Comparison of ENCODE assay signal across 1 cellular context in the genomic region with DNA sequence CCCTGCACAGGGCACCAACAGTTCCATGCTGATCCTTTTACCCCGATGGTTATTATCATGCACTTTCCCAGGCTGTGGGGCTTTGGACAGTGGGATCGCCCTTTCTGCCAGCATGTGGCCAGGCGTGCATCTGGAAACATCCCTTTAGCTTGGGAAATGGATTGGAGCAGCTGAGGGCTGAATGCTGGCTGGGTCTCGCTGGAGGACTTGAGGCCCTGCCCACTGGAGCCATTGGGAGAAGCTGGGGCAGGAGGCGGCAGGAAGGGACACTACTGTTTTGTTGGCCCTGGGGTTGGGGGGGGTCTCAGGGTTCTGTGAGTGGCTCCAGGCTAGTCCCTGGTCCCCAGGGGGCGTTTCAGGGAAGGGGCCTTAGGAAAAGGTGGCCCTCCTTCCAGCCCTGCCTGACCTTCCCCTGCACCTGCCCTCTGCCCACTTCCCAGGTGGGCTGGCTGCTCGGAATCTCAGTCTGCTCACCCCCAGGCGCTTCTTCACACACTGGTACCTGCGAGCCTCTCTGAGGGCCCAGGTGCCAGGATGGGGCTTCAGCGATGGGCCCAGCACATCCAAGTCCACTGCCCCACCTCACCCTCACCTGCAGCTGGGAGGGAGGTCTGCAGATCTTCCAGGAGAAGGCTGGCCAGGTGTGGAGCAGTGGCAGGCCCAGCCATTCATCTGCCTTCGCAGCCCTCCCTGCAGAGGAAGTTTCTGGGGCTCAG.
TF ChIP-seq lines count a peak whose summit lies in the region.

No MANE protein-coding gene starts in this region.

TF ChIP-seq in A549, 52 proteins besides CTCF, POLR2A, EP300 and RAD21:
- TF ChIP-seq, protein P1, sequence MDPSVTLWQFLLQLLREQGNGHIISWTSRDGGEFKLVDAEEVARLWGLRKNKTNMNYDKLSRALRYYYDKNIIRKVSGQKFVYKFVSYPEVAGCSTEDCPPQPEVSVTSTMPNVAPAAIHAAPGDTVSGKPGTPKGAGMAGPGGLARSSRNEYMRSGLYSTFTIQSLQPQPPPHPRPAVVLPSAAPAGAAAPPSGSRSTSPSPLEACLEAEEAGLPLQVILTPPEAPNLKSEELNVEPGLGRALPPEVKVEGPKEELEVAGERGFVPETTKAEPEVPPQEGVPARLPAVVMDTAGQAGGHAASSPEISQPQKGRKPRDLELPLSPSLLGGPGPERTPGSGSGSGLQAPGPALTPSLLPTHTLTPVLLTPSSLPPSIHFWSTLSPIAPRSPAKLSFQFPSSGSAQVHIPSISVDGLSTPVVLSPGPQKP (IDR thresholded peaks at IDR 0.05; ENCODE audit: low read depth, low read length) = no peak
- no peak for TF ChIP-seq HOXB5 (CRISPR knock-in tag; IDR thresholded peaks at IDR 0.05)
- TF ChIP-seq TP53 (CRISPR knock-in tag; IDR thresholded peaks at IDR 0.05) = no peak
- TF ChIP-seq RCOR1 (IDR thresholded peaks at IDR 0.05; ENCODE audit: low read depth, low read length) = no peak
- TF ChIP-seq, protein P2, sequence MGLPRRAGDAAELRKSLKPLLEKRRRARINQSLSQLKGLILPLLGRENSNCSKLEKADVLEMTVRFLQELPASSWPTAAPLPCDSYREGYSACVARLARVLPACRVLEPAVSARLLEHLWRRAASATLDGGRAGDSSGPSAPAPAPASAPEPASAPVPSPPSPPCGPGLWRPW (IDR thresholded peaks at IDR 0.05) = no peak
- TF ChIP-seq, protein P3, sequence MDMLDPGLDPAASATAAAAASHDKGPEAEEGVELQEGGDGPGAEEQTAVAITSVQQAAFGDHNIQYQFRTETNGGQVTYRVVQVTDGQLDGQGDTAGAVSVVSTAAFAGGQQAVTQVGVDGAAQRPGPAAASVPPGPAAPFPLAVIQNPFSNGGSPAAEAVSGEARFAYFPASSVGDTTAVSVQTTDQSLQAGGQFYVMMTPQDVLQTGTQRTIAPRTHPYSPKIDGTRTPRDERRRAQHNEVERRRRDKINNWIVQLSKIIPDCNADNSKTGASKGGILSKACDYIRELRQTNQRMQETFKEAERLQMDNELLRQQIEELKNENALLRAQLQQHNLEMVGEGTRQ (IDR thresholded peaks at IDR 0.05) = no peak
- TF ChIP-seq ESRRA (IDR thresholded peaks at IDR 0.05; ENCODE audit: borderline replicate concordance, low read length) = no peak
- TF ChIP-seq NFE2L2 (conservative IDR thresholded peaks at IDR 0.05; ENCODE audit: low read length) = no peak
- TF ChIP-seq FOSL2 (IDR thresholded peaks at IDR 0.05) = no peak
- TF ChIP-seq FOSL2 (CRISPR knock-in tag; IDR thresholded peaks at IDR 0.05) = no peak
- no peak for TF ChIP-seq HOXA7 (CRISPR knock-in tag; IDR thresholded peaks at IDR 0.05)
- no peak for TF ChIP-seq ZC3H11A (IDR thresholded peaks at IDR 0.05)
- TF ChIP-seq CHD2 (IDR thresholded peaks at IDR 0.05; ENCODE audit: low read length, partially characterized antibody) = no peak
- no peak for TF ChIP-seq JUNB (IDR thresholded peaks at IDR 0.05)
- no peak for TF ChIP-seq ZSCAN20 (CRISPR knock-in tag; IDR thresholded peaks at IDR 0.05)
- TF ChIP-seq CHD4 (IDR thresholded peaks at IDR 0.05; ENCODE audit: borderline replicate concordance) = no peak
- TF ChIP-seq, protein P4, sequence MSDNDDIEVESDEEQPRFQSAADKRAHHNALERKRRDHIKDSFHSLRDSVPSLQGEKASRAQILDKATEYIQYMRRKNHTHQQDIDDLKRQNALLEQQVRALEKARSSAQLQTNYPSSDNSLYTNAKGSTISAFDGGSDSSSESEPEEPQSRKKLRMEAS (IDR thresholded peaks at IDR 0.05) = no peak
- TF ChIP-seq RFX5 (IDR thresholded peaks at IDR 0.05) = no peak
